Comparison of ENCODE assay signal across 9 cellular contexts in the genomic region with DNA sequence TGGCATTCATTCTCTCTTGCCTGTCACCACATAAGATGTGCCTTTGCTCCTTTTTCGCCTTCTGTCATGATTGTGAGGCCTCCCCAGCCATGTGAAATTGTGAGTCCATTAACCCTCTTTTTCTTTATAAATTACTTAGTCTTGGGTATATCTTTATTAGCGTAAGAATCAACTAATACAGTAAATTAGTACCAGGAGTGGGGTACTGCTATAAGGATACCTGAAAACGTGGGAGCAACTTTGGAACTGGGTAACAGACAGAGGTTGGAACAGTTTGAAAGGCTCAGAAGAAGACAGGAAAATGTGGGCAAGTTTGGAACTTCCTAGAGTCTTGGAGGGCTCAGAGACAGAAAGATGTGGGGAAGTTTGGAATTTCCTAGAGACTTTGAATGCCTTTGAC. TPM values are rescaled to one million over a fixed set of nuclear protein-coding genes. Genes with fewer than 3 reads are reported as not detected.
"Had no signal": no experiment of that assay in that cellular context is flagged by ENCODE, and none has a peak within 500 bp of the region (broad histone marks: within the 10 kb centered on the region; RNA-seq: fewer than 3 reads in every experiment).

No MANE protein-coding gene starts in this region.

- H3K4me1 Mint-ChIP-seq: IgD-negative memory B cell had no signal

- H3K4me2 ChIP-seq: KMS-11 had no signal

- H3K27ac ChIP-seq: HL-60, KMS-11 had no signal

- FAIRE-seq: HepG2, HTR-8/SVneo had no signal

- DNase-seq: IMR-90, KBM-7, KG1 had no signal

- ATAC-seq: HepG2 had no signal

- H3K9ac ChIP-seq: KMS-11 had no signal

RNA-seq across cellular contexts. Expression of gene RNF182, which starts 46.6 kb away (rescaled TPM):
- total RNA-seq: HepG2, HT-29 had no signal
- polyA plus RNA-seq: HepG2, IgD-negative memory B cell had no signal
